Comparison of ENCODE assay signal across 20 cellular contexts in the genomic region with DNA sequence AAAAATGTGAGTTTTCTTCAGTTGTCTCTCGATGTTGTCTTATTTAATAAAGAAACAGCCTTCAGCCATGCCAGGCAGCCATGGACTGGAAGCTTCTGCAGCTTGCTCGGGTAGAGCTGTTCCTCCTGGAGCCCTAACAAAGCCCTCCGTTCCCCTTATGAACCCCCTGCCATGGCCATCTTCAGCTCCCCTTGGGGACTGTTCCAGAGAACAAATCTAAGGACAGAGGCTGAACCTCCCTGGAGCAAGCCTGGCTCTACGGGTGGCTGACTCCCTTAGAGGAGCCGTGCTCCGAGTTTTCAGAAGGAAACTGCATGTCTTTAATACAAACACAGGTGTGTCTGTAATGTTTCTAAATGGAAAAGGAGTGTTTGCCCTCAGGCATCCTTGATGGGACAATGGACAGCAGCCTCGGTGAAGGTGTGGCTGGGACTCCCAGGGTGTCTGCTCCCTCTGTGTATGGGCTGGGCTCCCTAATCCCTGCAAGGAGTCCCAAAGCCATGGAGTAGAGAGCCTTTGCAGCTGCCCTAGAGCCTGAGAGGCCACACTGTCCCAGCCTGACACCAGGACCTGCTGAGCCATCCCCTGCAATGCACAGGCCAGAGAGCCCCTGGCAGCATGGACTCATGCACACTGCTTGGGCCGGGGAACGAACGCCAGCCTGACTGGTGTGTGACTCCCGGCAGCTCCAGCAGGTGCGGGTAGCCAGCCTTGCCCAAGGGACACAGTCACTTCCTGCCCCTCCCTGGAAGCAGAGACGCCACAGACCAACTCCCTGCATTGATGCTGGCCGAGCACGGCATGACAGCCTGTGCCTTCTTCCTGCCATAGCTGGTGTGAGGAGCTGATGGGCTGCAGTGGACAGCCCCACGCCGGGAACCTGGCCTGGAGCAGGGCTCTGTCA.
DNase-seq lines count a peak whose midpoint lies in the region; ATAC-seq and TF ChIP-seq lines count a peak whose summit lies in the region.
"Had no signal": no experiment of that assay in that cellular context is flagged by ENCODE, and none has a peak within 500 bp of the region (broad histone marks: within the 10 kb centered on the region; RNA-seq: fewer than 3 reads in every experiment).

No MANE protein-coding gene starts in this region.

- no CpG with 5 or more reads among the region's 17 CpGs for WGBS in neuronal stem cell (ENCODE audit: extremely low coverage in 2 of 2, insufficient read length in 2 of 2, insufficient replicate concordance in 1 of 2), 2 donors

- H3K4me3 ChIP-seq in neuronal stem cell (ENCODE audit: low read length in 2 of 2) (peak overlapping the region in 1 of 2 donors; percentile 3), breast epithelium (no peak overlapping the region)
- H3K4me3 ChIP-seq: left lung, SK-N-MC, thoracic aorta had no signal

- H2BK15ac ChIP-seq in neuronal stem cell (ENCODE audit: low read length) = no peak overlapping the region

- no peaks in the 10 kb centered on the region for H3K79me1 ChIP-seq in neuronal stem cell (ENCODE audit: low read depth, low read length)

- no peak overlapping the region for H3K9ac ChIP-seq in neuronal stem cell (ENCODE audit: low read depth, low read length, poor library complexity)

- no peak overlapping the region for H2AFZ ChIP-seq in neuronal stem cell (ENCODE audit: low read length)

- no peak overlapping the region for H2BK5ac ChIP-seq in neuronal stem cell (ENCODE audit: low read length)

- H3K27ac ChIP-seq in neuronal stem cell (replicated peaks; ENCODE audit: low read length) (no peak overlapping the region), breast epithelium (no peak overlapping the region)
- H3K27ac ChIP-seq: left lung, SK-N-MC, thoracic aorta had no signal

- no peak for ATAC-seq in GM21381 (IDR thresholded peaks at IDR 0.05; ENCODE audit: unreplicated experiment)
- ATAC-seq: CD8-positive, alpha-beta T cell; left lung had no signal

- H3K4me1 ChIP-seq in neuronal stem cell (ENCODE audit: control insufficient read depth in 2 of 2, insufficient read depth in 1 of 2, low read depth in 1 of 2, low read length in 2 of 2) (no peaks in the 10 kb centered on the region), breast epithelium (no peaks in the 10 kb centered on the region)
- H3K4me1 ChIP-seq: left lung had no signal

- H3K36me3 ChIP-seq in neuronal stem cell (replicated peaks in 1 of 2; ENCODE audit: control insufficient read depth in 2 of 2, insufficient read depth in 2 of 2, low read length in 2 of 2) = no peaks in the 10 kb centered on the region
- H3K36me3 ChIP-seq in breast epithelium = no peaks in the 10 kb centered on the region
- H3K36me3 ChIP-seq: left lung, thoracic aorta had no signal

- no peak overlapping the region for H4K8ac ChIP-seq in neuronal stem cell (ENCODE audit: low read depth, low read length)

- TF ChIP-seq CTCF in breast epithelium (IDR thresholded peaks at IDR 0.05) = no peak

- H3K14ac ChIP-seq in neuronal stem cell (ENCODE audit: low read length) = peak overlapping the region; percentile 12

- H2BK120ac ChIP-seq in neuronal stem cell (ENCODE audit: low read depth, low read length) = no peak overlapping the region

- DNase-seq in NCI-H2029 (lab: John Stamatoyannopoulos, UW) = peak; percentile 35
- DNase-seq in NCI-H2029 treated with DMSO at 0.1 percent for 48 hours (lab: John Stamatoyannopoulos, UW) = no peak
- peak; percentile 11 for DNase-seq in COLO668 (lab: John Stamatoyannopoulos, UW; ENCODE audit: unreplicated experiment)
- peak; percentile 7 for DNase-seq in NCI-H748 treated with DMSO at 0.1 percent for 48 hours (lab: John Stamatoyannopoulos, UW)
- DNase-seq in neuronal stem cell (ENCODE audit: low spot score) = no peak
- no peak for DNase-seq in nucleus accumbens (lab: John Stamatoyannopoulos, UW)
- no peak for DNase-seq in breast epithelium (ENCODE audit: low spot score in 2 of 2)
- DNase-seq: activated CD4-positive, alpha-beta memory T cell treated with anti-CD3 and anti-CD28 coated beads, Interleukin-2, amount 10 ng/mL, durations not matched to agents 7 days and 5 days; activated CD4-positive, CD25-positive, alpha-beta regulatory T cell treated with anti-CD3 and anti-CD28 coated beads, Interleukin-2, amount 50 U/mL, for 72 hours; AML-193; DMS53; GF-D8; hypothalamus; NCI-H1092; NCI-H510A treated with DMSO at 0.1 percent for 48 hours had no signal

- H3K4me2 ChIP-seq in neuronal stem cell (ENCODE audit: insufficient read depth, low read length, poor library complexity, severe bottlenecking) = no peak overlapping the region

- peaks cover 0 to 6% of the 10 kb centered on the region in 2 donors for H3K9me3 ChIP-seq in neuronal stem cell (replicated peaks in 1 of 2; ENCODE audit: control insufficient read depth in 2 of 2, insufficient read depth in 1 of 2, low read depth in 1 of 2, low read length in 2 of 2)
- H3K9me3 ChIP-seq in breast epithelium = no peaks in the 10 kb centered on the region
- H3K9me3 ChIP-seq: left lung, thoracic aorta had no signal

- intact Hi-C loops in breast epithelium (cut with DNase I; ENCODE audit: low total_unique reads) = no loop called here

- no peak for TF ChIP-seq POLR2A in breast epithelium (IDR thresholded peaks at IDR 0.05)

- H3K27me3 ChIP-seq in neuronal stem cell (ENCODE audit: control insufficient read depth in 3 of 3, insufficient read depth in 3 of 3, low read depth in 1 of 3, low read length in 3 of 3) = peaks cover 0 to 3% (median 0%) of the 10 kb centered on the region in 3 experiments
- peaks cover 0 to 47% of the 10 kb centered on the region in 2 donors for H3K27me3 ChIP-seq in breast epithelium

- no peak overlapping the region for H3K4ac ChIP-seq in neuronal stem cell (ENCODE audit: low read length)

- no peak overlapping the region for H2BK12ac ChIP-seq in neuronal stem cell (ENCODE audit: low read length)

- no peak overlapping the region for H3K23ac ChIP-seq in neuronal stem cell (ENCODE audit: low read depth, low read length, poor library complexity)

- peak overlapping the region; percentile 2 for H3K18ac ChIP-seq in neuronal stem cell (ENCODE audit: low read length)

- no peak overlapping the region for H4K91ac ChIP-seq in neuronal stem cell (ENCODE audit: low read depth, low read length, poor library complexity)

- H2AK5ac ChIP-seq in neuronal stem cell (ENCODE audit: low read depth, low read length) = peak overlapping the region; percentile 16

Comparison
In these comparisons a context has a peak if more than half of its experiments do, and no peak if none do; other contexts are left out.
1. DNase-seq: peak in NCI-H2029 (single experiment), COLO668 (single experiment) and NCI-H748 treated with DMSO at 0.1 percent for 48 hours (single experiment); none in NCI-H2029 treated with DMSO at 0.1 percent for 48 hours (single experiment), neuronal stem cell (single experiment), nucleus accumbens (0 of 56) and breast epithelium (0 of 2).